In genomic region chr3:169456900-169457299, GRCh38 we compare ENCODE assay signal across 21 cellular contexts.
A peak's percentile ranks its signal among the peaks of the same experiment; 100 is the strongest.
DNase-seq lines count a peak whose midpoint lies in the region; ATAC-seq and TF ChIP-seq lines count a peak whose summit lies in the region.
"Had no signal": no experiment of that assay in that cellular context is flagged by ENCODE, and none has a peak within 500 bp of the region (broad histone marks: within the 10 kb centered on the region; RNA-seq: fewer than 3 reads in every experiment).

No MANE protein-coding gene starts in this region.

- H2BK5ac ChIP-seq in trophoblast cell (ENCODE audit: low read depth, low read length, poor library complexity): no peak overlapping the region

- CTCF ChIA-PET in CD4-positive, alpha-beta T cell (lab: Charles Lee): no interaction called here

- no peak overlapping the region for H3K23ac ChIP-seq in trophoblast cell (ENCODE audit: low read length)

- DNase-seq in NCI-H1417 (lab: John Stamatoyannopoulos, UW): peak in 2 of 3 experiments; percentile 37 to 61
- no peak for DNase-seq in NCI-H1417 treated with DMSO at 0.1 percent for 48 hours (lab: John Stamatoyannopoulos, UW)
- peak; percentile 91 for DNase-seq in NCI-H82 (lab: John Stamatoyannopoulos, UW)
- DNase-seq in left ventricle myocardium inferior: no peak
- DNase-seq in trophoblast cell: no peak
- no peak for DNase-seq in MM.1S
- DNase-seq in CD4-positive, alpha-beta T cell: no peak
- DNase-seq: 8988T; BE2C; Calu3; CD4-positive, alpha-beta memory T cell; DMS79; H9; NCI-H1436; NCI-H1930; NCI-H345; SHP77; SK-N-SH had no signal

- H3K9me3 ChIP-seq in left ventricle myocardium inferior (replicated peaks) (no peaks in the 10 kb centered on the region), trophoblast cell (ENCODE audit: insufficient read depth, low read depth, low read length) (no peaks in the 10 kb centered on the region), MM.1S (replicated peaks; ENCODE audit: insufficient read depth, low read length) (no peaks in the 10 kb centered on the region)
- H3K9me3 ChIP-seq in CD4-positive, alpha-beta T cell (ENCODE audit: control insufficient read depth, low read length): no peaks in the 10 kb centered on the region
- H3K9me3 ChIP-seq: BE2C, SK-N-SH had no signal

- no peak overlapping the region for H4K8ac ChIP-seq in trophoblast cell (ENCODE audit: low read depth, low read length)

- H3F3A ChIP-seq in MM.1S (ENCODE audit: insufficient read depth, low read length): no peaks in the 10 kb centered on the region

- H2AK5ac ChIP-seq in trophoblast cell (ENCODE audit: low read length): no peak overlapping the region

- intact Hi-C loops in left ventricle myocardium inferior (cut with micrococcal nuclease): no loop called here
- intact Hi-C loops in CD4-positive, alpha-beta T cell (cut with DNase I, micrococcal nuclease): no loop called here

- H3K14ac ChIP-seq in trophoblast cell (ENCODE audit: low read length): no peak overlapping the region

- no peaks in the 10 kb centered on the region for H3K9me3 Mint-ChIP-seq in CD4-positive, alpha-beta T cell
- H3K9me3 Mint-ChIP-seq: CD4-positive, alpha-beta memory T cell; H9 had no signal

- no peak overlapping the region for H3K4ac ChIP-seq in trophoblast cell (ENCODE audit: low read depth, low read length)

- H3K4me3 ChIP-seq in left ventricle myocardium inferior (no peak overlapping the region), trophoblast cell (ENCODE audit: low read depth, low read length) (no peak overlapping the region), MM.1S (ENCODE audit: low read length) (no peak overlapping the region)

- no peaks in the 10 kb centered on the region for H4K20me1 ChIP-seq in MM.1S (ENCODE audit: insufficient read depth, low read length)

- H3K79me2 ChIP-seq in trophoblast cell (ENCODE audit: control insufficient read depth, insufficient read depth, low read length, poor library complexity) (no peaks in the 10 kb centered on the region), MM.1S (ENCODE audit: low read length) (no peaks in the 10 kb centered on the region)

- POLR2A ChIA-PET in CD4-positive, alpha-beta T cell (lab: Charles Lee): no interaction called here

- H3K36me3 Mint-ChIP-seq in CD4-positive, alpha-beta T cell (ENCODE audit: low read depth): no peaks in the 10 kb centered on the region
- H3K36me3 Mint-ChIP-seq: CD4-positive, alpha-beta memory T cell had no signal

- no peaks in the 10 kb centered on the region for H3K79me1 ChIP-seq in trophoblast cell (ENCODE audit: low read length)

- H2BK12ac ChIP-seq in trophoblast cell (ENCODE audit: low read length): no peak overlapping the region

- no peaks in the 10 kb centered on the region for H3K9me2 ChIP-seq in MM.1S (replicated peaks; ENCODE audit: insufficient read depth, low read length)
- H3K9me2 ChIP-seq: SK-N-SH had no signal

- no peaks in the 10 kb centered on the region for H3K4me1 Mint-ChIP-seq in CD4-positive, alpha-beta T cell (ENCODE audit: low read depth)
- H3K4me1 Mint-ChIP-seq: CD4-positive, alpha-beta memory T cell had no signal

- peak overlapping the region; percentile 52 for H3K27ac ChIP-seq in left ventricle myocardium inferior (replicated peaks)
- H3K27ac ChIP-seq in trophoblast cell (ENCODE audit: low read depth, low read length): no peak overlapping the region
- no peak overlapping the region for H3K27ac ChIP-seq in MM.1S (ENCODE audit: low read length)
- H3K27ac ChIP-seq in CD4-positive, alpha-beta T cell (ENCODE audit: low read depth, low read length): no peak overlapping the region
- H3K27ac ChIP-seq: HL-60, KMS-11 had no signal

- H3K18ac ChIP-seq in trophoblast cell (ENCODE audit: low read length): no peak overlapping the region

- no peak overlapping the region for H3K4me2 ChIP-seq in trophoblast cell (ENCODE audit: low read length)
- H3K4me2 ChIP-seq in MM.1S (ENCODE audit: low read depth, low read length): no peak overlapping the region
- H3K4me2 ChIP-seq: KMS-11, SK-N-SH had no signal

- H2BK120ac ChIP-seq in trophoblast cell (ENCODE audit: insufficient read depth, low read length, poor library complexity): no peak overlapping the region

- no peak overlapping the region for H3K27ac Mint-ChIP-seq in CD4-positive, alpha-beta T cell
- H3K27ac Mint-ChIP-seq: CD4-positive, alpha-beta memory T cell had no signal

- H3K4me1 ChIP-seq in left ventricle myocardium inferior (peaks cover 39% of the 10 kb centered on the region), trophoblast cell (ENCODE audit: control insufficient read depth in 1 of 2, insufficient read depth in 2 of 2, low read length in 2 of 2) (no peaks in the 10 kb centered on the region), MM.1S (ENCODE audit: low read length) (no peaks in the 10 kb centered on the region)

- no CpG with 5 or more reads among the region's 4 CpGs for WGBS in trophoblast cell (ENCODE audit: extremely low coverage, insufficient coverage, insufficient read length)

- ATAC-seq in GM19452 (IDR thresholded peaks at IDR 0.05; ENCODE audit: unreplicated experiment): no peak
- ATAC-seq in CD4-positive, alpha-beta T cell (ENCODE audit: poor library complexity): no peak

- no peak overlapping the region for H4K91ac ChIP-seq in trophoblast cell (ENCODE audit: low read depth, low read length)

- no peak overlapping the region for H4K12ac ChIP-seq in trophoblast cell (ENCODE audit: low read depth, low read length)

- TF ChIP-seq CTCF in left ventricle myocardium inferior (IDR thresholded peaks at IDR 0.05; ENCODE audit: borderline replicate concordance): no peak
- TF ChIP-seq CTCF in MM.1S (IDR thresholded peaks at IDR 0.05; ENCODE audit: low read length): no peak
- TF ChIP-seq CTCF in CD4-positive, alpha-beta T cell (IDR thresholded peaks at IDR 0.05): no peak

- H3K9ac ChIP-seq in trophoblast cell (ENCODE audit: low read length) (peak overlapping the region; percentile 26), MM.1S (ENCODE audit: low read length) (no peak overlapping the region)
- H3K9ac ChIP-seq: KMS-11, SK-N-SH had no signal

- H3K27me3 ChIP-seq in left ventricle myocardium inferior (ENCODE audit: low read depth) (no peaks in the 10 kb centered on the region), trophoblast cell (ENCODE audit: insufficient read depth, low read length) (no peaks in the 10 kb centered on the region), MM.1S (replicated peaks; ENCODE audit: insufficient read depth, low read length) (no peaks in the 10 kb centered on the region)
- H3K27me3 ChIP-seq in CD4-positive, alpha-beta T cell (ENCODE audit: control insufficient read depth, insufficient read depth, low read length): no peaks in the 10 kb centered on the region
- H3K27me3 ChIP-seq: BE2C had no signal

- H3K27me3 Mint-ChIP-seq in CD4-positive, alpha-beta T cell: no peaks in the 10 kb centered on the region

- H3K36me3 ChIP-seq in left ventricle myocardium inferior (no peaks in the 10 kb centered on the region), trophoblast cell (ENCODE audit: control insufficient read depth in 1 of 2, insufficient read depth in 2 of 2, low read length in 2 of 2) (no peaks in the 10 kb centered on the region), MM.1S (replicated peaks; ENCODE audit: insufficient read depth, low read length) (no peaks in the 10 kb centered on the region)
- H3K36me3 ChIP-seq: BE2C had no signal

- H3K4me3 Mint-ChIP-seq in CD4-positive, alpha-beta T cell: no peak overlapping the region
- H3K4me3 Mint-ChIP-seq: CD4-positive, alpha-beta memory T cell; H9 had no signal

- no peak overlapping the region for H2AFZ ChIP-seq in trophoblast cell (ENCODE audit: insufficient read depth, low read length, poor library complexity)
- no peak overlapping the region for H2AFZ ChIP-seq in MM.1S (ENCODE audit: low read length)

Comparison
In these comparisons a context has a peak if more than half of its experiments do, and no peak if none do; other contexts are left out.
1. DNase-seq: peak in NCI-H1417 (2 of 3) and NCI-H82 (single experiment); none in NCI-H1417 treated with DMSO at 0.1 percent for 48 hours (single experiment), left ventricle myocardium inferior (single experiment), trophoblast cell (0 of 2), MM.1S (single experiment) and CD4-positive, alpha-beta T cell (0 of 10).